ENCODE assay signal across 1 cellular context in genomic region chr2:127591221-127591923, GRCh38.
TF ChIP-seq lines count a peak whose summit lies in the region.

No MANE protein-coding gene starts in this region.

TF ChIP-seq in HepG2, 621 proteins besides CTCF, POLR2A, EP300 and RAD21 (continued from another document and continues in another):
- TF ChIP-seq ZNF136 (CRISPR knock-in tag; IDR thresholded peaks at IDR 0.05; ENCODE audit: low read depth) (no peak), ZNF562 (CRISPR knock-in tag; IDR thresholded peaks at IDR 0.05; ENCODE audit: borderline replicate concordance) (no peak), MIXL1 (CRISPR knock-in tag; IDR thresholded peaks at IDR 0.05) (no peak), MZF1 (CRISPR knock-in tag; IDR thresholded peaks at IDR 0.05; ENCODE audit: borderline replicate concordance) (no peak), CBFB (CRISPR knock-in tag; IDR thresholded peaks at IDR 0.05) (peak; percentile 53; the same call in 1 of the 2 replicates), EHMT2 (IDR thresholded peaks at IDR 0.05; ENCODE audit: borderline replicate concordance, low read depth, low read length) (no peak), TBX3 (IDR thresholded peaks at IDR 0.05; ENCODE audit: borderline replicate concordance) (no peak), ELF1 (CRISPR knock-in tag; IDR thresholded peaks at IDR 0.05) (0 out of 2 replicates have a peak, but pooled peaks have one; percentile 20), ATF7 (IDR thresholded peaks at IDR 0.05) (no peak), ATF7 (CRISPR knock-in tag; IDR thresholded peaks at IDR 0.05) (no peak), ZNF317 (CRISPR knock-in tag; IDR thresholded peaks at IDR 0.05) (0 out of 2 replicates have a peak, but pooled peaks have one; percentile 33), THYN1 (CRISPR knock-in tag; IDR thresholded peaks at IDR 0.05; ENCODE audit: borderline replicate concordance, low read depth) (no peak), FOXM1 (CRISPR knock-in tag; IDR thresholded peaks at IDR 0.05) (no peak), ZNF30 (CRISPR knock-in tag; IDR thresholded peaks at IDR 0.05) (no peak), SRSF4 (IDR thresholded peaks at IDR 0.05; ENCODE audit: low read depth, low read length, poor library complexity, severe bottlenecking) (no peak), ZNF691 (CRISPR knock-in tag; IDR thresholded peaks at IDR 0.05; ENCODE audit: borderline replicate concordance, low read depth) (peak; percentile 79; the same call in 1 of the 2 replicates), SPEN (CRISPR knock-in tag; IDR thresholded peaks at IDR 0.05; ENCODE audit: low read depth) (peak; percentile 64; the same call in 1 of the 2 replicates), HDAC6 (IDR thresholded peaks at IDR 0.05; ENCODE audit: low read depth, low read length) (no peak), CBX1 (IDR thresholded peaks at IDR 0.05; ENCODE audit: low read depth) (peak; percentile 68), SRY (CRISPR knock-in tag; IDR thresholded peaks at IDR 0.05) (no peak), DMAP1 (CRISPR knock-in tag; IDR thresholded peaks at IDR 0.05) (no peak), BRD4 (CRISPR knock-in tag; IDR thresholded peaks at IDR 0.05) (no peak), HNF1A (IDR thresholded peaks at IDR 0.05; ENCODE audit: low read depth) (no peak), HNF1A (CRISPR knock-in tag; IDR thresholded peaks at IDR 0.05; ENCODE audit: borderline replicate concordance) (no peak), ATF2 (CRISPR knock-in tag; IDR thresholded peaks at IDR 0.05) (no peak; the same call in 1 of the 2 replicates), ZNF687 (CRISPR knock-in tag; IDR thresholded peaks at IDR 0.05) (peak; percentile 64), KDM2A (CRISPR knock-in tag; IDR thresholded peaks at IDR 0.05; ENCODE audit: borderline replicate concordance, low read depth) (peak; percentile 89), SP1 (IDR thresholded peaks at IDR 0.05) (no peak), SP1 (CRISPR knock-in tag; IDR thresholded peaks at IDR 0.05) (no peak), RFXAP (CRISPR knock-in tag; IDR thresholded peaks at IDR 0.05; ENCODE audit: borderline replicate concordance) (no peak), ZNF207 (IDR thresholded peaks at IDR 0.05; ENCODE audit: borderline replicate concordance) (no peak), ZNF724P (CRISPR knock-in tag; IDR thresholded peaks at IDR 0.05; ENCODE audit: borderline replicate concordance) (no peak), ZBTB34 (CRISPR knock-in tag; IDR thresholded peaks at IDR 0.05) (no peak), ZBTB20 (CRISPR knock-in tag; IDR thresholded peaks at IDR 0.05; ENCODE audit: borderline replicate concordance, low read depth) (no peak), ZNF609 (CRISPR knock-in tag; IDR thresholded peaks at IDR 0.05; ENCODE audit: borderline replicate concordance) (no peak), PITX1 (CRISPR knock-in tag; IDR thresholded peaks at IDR 0.05) (peak; percentile 57; the same call in 1 of the 2 replicates), ZNF678 (CRISPR knock-in tag; IDR thresholded peaks at IDR 0.05) (no peak), ZNF83 (CRISPR knock-in tag; IDR thresholded peaks at IDR 0.05; ENCODE audit: borderline replicate concordance) (no peak), TBL1XR1 (IDR thresholded peaks at IDR 0.05; ENCODE audit: borderline replicate concordance, low read length, partially characterized antibody) (no peak), CENPT (CRISPR knock-in tag; IDR thresholded peaks at IDR 0.05; ENCODE audit: low read depth) (no peak), SMC3 (IDR thresholded peaks at IDR 0.05; ENCODE audit: low read length) (peak; percentile 88), NFKB2 (CRISPR knock-in tag; IDR thresholded peaks at IDR 0.05; ENCODE audit: borderline replicate concordance) (peak; percentile 39; the same call in 1 of the 2 replicates), HNRNPUL1 (IDR thresholded peaks at IDR 0.05; ENCODE audit: low read depth, low read length) (no peak), ZNF253 (CRISPR knock-in tag; IDR thresholded peaks at IDR 0.05; ENCODE audit: borderline replicate concordance) (no peak), HNRNPK (IDR thresholded peaks at IDR 0.05; ENCODE audit: low read depth, low read length, poor library complexity, severe bottlenecking) (no peak), ZSCAN12 (CRISPR knock-in tag; IDR thresholded peaks at IDR 0.05) (no peak), TBP (CRISPR knock-in tag; IDR thresholded peaks at IDR 0.05) (peak; percentile 73; the same call in 1 of the 2 replicates), ZBTB43 (CRISPR knock-in tag; conservative IDR thresholded peaks at IDR 0.05) (no peak), SOX5 (CRISPR knock-in tag; IDR thresholded peaks at IDR 0.05; ENCODE audit: borderline replicate concordance) (no peak; the same call in 1 of the 2 replicates), ZNF720 (CRISPR knock-in tag; IDR thresholded peaks at IDR 0.05) (no peak), ZNF556 (CRISPR knock-in tag; IDR thresholded peaks at IDR 0.05; ENCODE audit: borderline replicate concordance) (no peak; the same call in 1 of the 2 replicates)
